In the genomic region with DNA sequence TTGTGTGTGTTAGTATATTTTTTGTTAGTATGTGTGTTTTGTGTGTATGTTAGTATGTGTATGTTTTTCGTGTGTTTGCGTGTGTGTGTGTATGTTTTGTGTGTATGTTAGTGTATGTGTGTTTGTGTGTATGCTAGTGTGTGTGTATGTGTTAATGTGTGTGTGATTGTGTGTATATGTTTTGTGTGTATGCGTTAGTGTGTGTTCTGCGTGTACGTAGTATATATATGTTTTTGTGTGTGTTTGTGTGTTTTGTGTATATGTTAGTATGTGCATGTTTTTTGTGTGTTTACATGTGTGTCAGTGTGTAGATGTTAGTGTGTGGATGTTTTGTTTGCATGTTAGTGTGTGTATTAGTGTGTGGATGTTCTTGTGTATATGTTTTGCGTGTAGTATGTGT, we compare ENCODE assay signal across 38 cellular contexts. TPM values are rescaled to one million over a fixed set of nuclear protein-coding genes. Genes with fewer than 3 reads are reported as not detected.
"Had no signal": no experiment of that assay in that cellular context is flagged by ENCODE, and none has a peak within 500 bp of the region (broad histone marks: within the 10 kb centered on the region; RNA-seq: fewer than 3 reads in every experiment).

No MANE protein-coding gene starts in this region.

- FAIRE-seq: endometrium, endothelial cell of umbilical vein had no signal

- DNase-seq: activated B cell treated with CpG ODN at 0.5 μM for 24 hours; activated CD4-positive, alpha-beta memory T cell treated with anti-CD3 and anti-CD28 coated beads, Interleukin-2, amount 10 ng/mL, durations not matched to agents 7 days and 5 days; activated CD4-positive, alpha-beta T cell treated with anti-CD3 and anti-CD28 coated beads for 4 hours; activated CD4-positive, alpha-beta T cell treated with anti-CD3 and anti-CD28 coated beads, Interleukin-2, amount 10 ng/mL, durations not matched to agents 7 days and 5 days; activated CD4-positive, alpha-beta T cell treated with anti-CD3 and anti-CD28 coated beads, Interleukin-2, amount 50 U/mL, for 4 hours; activated CD4-positive, CD25-positive, alpha-beta regulatory T cell treated with anti-CD3 and anti-CD28 coated beads, Interleukin-2, amount 50 U/mL, for 72 hours; activated CD8-positive, alpha-beta memory T cell treated with anti-CD3 and anti-CD28 coated beads, Interleukin-2, amount 50 U/mL, for 48 hours; activated gamma-delta T cell; activated naive CD4-positive, alpha-beta T cell; activated naive CD4-positive, alpha-beta T cell treated with anti-CD3 and anti-CD28 coated beads, Interleukin-2, amount 10 ng/mL, durations not matched to agents 7 days and 5 days; activated naive CD8-positive, alpha-beta T cell treated with anti-CD3 and anti-CD28 coated beads, Interleukin-2, amount 10 ng/mL, durations not matched to agents 7 days and 5 days; activated T-cell treated with anti-CD3 and anti-CD28 coated beads for 4 hours; activated T-cell treated with anti-CD3 and anti-CD28 coated beads, Interleukin-2, amount 50 U/mL, for 24 hours; activated T-cell treated with anti-CD3 and anti-CD28 coated beads, Interleukin-2, amount 50 U/mL, for 72 hours; central memory CD4-positive, alpha-beta T cell; cerebellar nuclear complex; colonic mucosa; effector CD8-positive, alpha-beta T cell; esophagus squamous epithelium; foreskin melanocyte; glutamatergic neuron; heart left ventricle; T-helper 1 cell; T-helper 17 cell; T1000; WERI-Rb-1 had no signal

- H3K4me1 Mint-ChIP-seq: activated B cell treated with CpG ODN at 0.5 μM for 24 hours; activated CD4-positive, alpha-beta memory T cell treated with anti-CD3 and anti-CD28 coated beads, Interleukin-2, amount 10 ng/mL, durations not matched to agents 7 days and 5 days; activated CD4-positive, alpha-beta T cell treated with anti-CD3 and anti-CD28 coated beads, Interleukin-2, amount 10 ng/mL, durations not matched to agents 7 days and 5 days; activated naive CD4-positive, alpha-beta T cell treated with anti-CD3 and anti-CD28 coated beads, Interleukin-2, amount 10 ng/mL, durations not matched to agents 7 days and 5 days; activated naive CD8-positive, alpha-beta T cell treated with anti-CD3 and anti-CD28 coated beads, Interleukin-2, amount 10 ng/mL, durations not matched to agents 7 days and 5 days; T-helper 17 cell had no signal

- H3K27me3 ChIP-seq: ascending aorta, breast epithelium, cardiac muscle cell, colonic mucosa, esophagus squamous epithelium, heart left ventricle had no signal

- H3K27ac ChIP-seq: ascending aorta, breast epithelium, colonic mucosa, epithelial cell of prostate, esophagus squamous epithelium, WERI-Rb-1 had no signal

- H3K4me1 ChIP-seq: ascending aorta, breast epithelium, colonic mucosa had no signal

- H3K36me3 ChIP-seq: ascending aorta, breast epithelium, cardiac muscle cell, colonic mucosa, esophagus squamous epithelium, heart left ventricle, WERI-Rb-1 had no signal

- H3K9me3 ChIP-seq: ascending aorta, breast epithelium, colonic mucosa, esophagus squamous epithelium had no signal

- H3K27ac Mint-ChIP-seq: activated B cell treated with CpG ODN at 0.5 μM for 24 hours; activated CD4-positive, alpha-beta memory T cell treated with anti-CD3 and anti-CD28 coated beads, Interleukin-2, amount 10 ng/mL, durations not matched to agents 7 days and 5 days; activated CD4-positive, alpha-beta T cell treated with anti-CD3 and anti-CD28 coated beads, Interleukin-2, amount 10 ng/mL, durations not matched to agents 7 days and 5 days; activated naive CD4-positive, alpha-beta T cell treated with anti-CD3 and anti-CD28 coated beads, Interleukin-2, amount 10 ng/mL, durations not matched to agents 7 days and 5 days; activated naive CD4-positive, alpha-beta T cell treated with anti-CD3 and anti-CD28 coated beads, Interleukin-2, amount 50 U/mL, for 72 hours; activated naive CD8-positive, alpha-beta T cell treated with anti-CD3 and anti-CD28 coated beads, Interleukin-2, amount 10 ng/mL, durations not matched to agents 7 days and 5 days; activated T-cell treated with anti-CD3 and anti-CD28 coated beads, Interleukin-2, amount 50 U/mL, for 24 hours; activated T-cell treated with anti-CD3 and anti-CD28 coated beads, Interleukin-2, amount 50 U/mL, for 72 hours; brain; T-helper 17 cell; T-helper 2 cell treated with Interferon-gamma antibody and Interleukin-4, amounts not matched to agents 5 μg/mL and 100 μg/mL, for 36 hours had no signal

- H3K27me3 Mint-ChIP-seq: activated CD4-positive, alpha-beta memory T cell treated with anti-CD3 and anti-CD28 coated beads, Interleukin-2, amount 10 ng/mL, durations not matched to agents 7 days and 5 days; activated CD4-positive, alpha-beta T cell treated with anti-CD3 and anti-CD28 coated beads, Interleukin-2, amount 10 ng/mL, durations not matched to agents 7 days and 5 days; activated naive CD4-positive, alpha-beta T cell treated with anti-CD3 and anti-CD28 coated beads, Interleukin-2, amount 10 ng/mL, durations not matched to agents 7 days and 5 days; activated naive CD8-positive, alpha-beta T cell treated with anti-CD3 and anti-CD28 coated beads, Interleukin-2, amount 10 ng/mL, durations not matched to agents 7 days and 5 days; activated T-cell treated with anti-CD3 and anti-CD28 coated beads, Interleukin-2, amount 50 U/mL, for 24 hours; brain; T-helper 17 cell had no signal

- H3K36me3 Mint-ChIP-seq: activated naive CD4-positive, alpha-beta T cell treated with anti-CD3 and anti-CD28 coated beads, Interleukin-2, amount 10 ng/mL, durations not matched to agents 7 days and 5 days; activated naive CD8-positive, alpha-beta T cell treated with anti-CD3 and anti-CD28 coated beads, Interleukin-2, amount 10 ng/mL, durations not matched to agents 7 days and 5 days; brain had no signal

- H3K4me3 ChIP-seq: ascending aorta, breast epithelium, cardiac muscle cell, colonic mucosa, esophagus squamous epithelium had no signal

- H3K4me3 Mint-ChIP-seq: activated B cell treated with CpG ODN at 0.5 μM for 24 hours; activated CD4-positive, alpha-beta memory T cell treated with anti-CD3 and anti-CD28 coated beads, Interleukin-2, amount 10 ng/mL, durations not matched to agents 7 days and 5 days; activated CD4-positive, alpha-beta T cell treated with anti-CD3 and anti-CD28 coated beads, Interleukin-2, amount 10 ng/mL, durations not matched to agents 7 days and 5 days; activated naive CD4-positive, alpha-beta T cell treated with anti-CD3 and anti-CD28 coated beads, Interleukin-2, amount 10 ng/mL, durations not matched to agents 7 days and 5 days; activated naive CD8-positive, alpha-beta T cell treated with anti-CD3 and anti-CD28 coated beads, Interleukin-2, amount 10 ng/mL, durations not matched to agents 7 days and 5 days; activated T-cell treated with anti-CD3 and anti-CD28 coated beads, Interleukin-2, amount 50 U/mL, for 24 hours; activated T-cell treated with anti-CD3 and anti-CD28 coated beads, Interleukin-2, amount 50 U/mL, for 72 hours; brain; T-helper 17 cell; T-helper 2 cell treated with Interferon-gamma antibody and Interleukin-4, amounts not matched to agents 5 μg/mL and 100 μg/mL, for 36 hours had no signal

RNA-seq across cellular contexts. Expression of gene RBFOX1, which starts 29.6 kb away (rescaled TPM):
- total RNA-seq: activated B cell treated with CpG ODN at 0.5 μM for 24 hours; activated CD4-positive, alpha-beta memory T cell treated with anti-CD3 and anti-CD28 coated beads, Interleukin-2, amount 10 ng/mL, durations not matched to agents 7 days and 5 days; activated CD4-positive, alpha-beta T cell treated with anti-CD3 and anti-CD28 coated beads, Interleukin-2, amount 10 ng/mL, durations not matched to agents 7 days and 5 days; activated naive CD4-positive, alpha-beta T cell treated with anti-CD3 and anti-CD28 coated beads, Interleukin-2, amount 50 U/mL, for 72 hours; activated naive CD8-positive, alpha-beta T cell treated with anti-CD3 and anti-CD28 coated beads, Interleukin-2, amount 10 ng/mL, durations not matched to agents 7 days and 5 days; activated T-cell treated with anti-CD3 and anti-CD28 coated beads, Interleukin-2, amount 50 U/mL, for 72 hours; ascending aorta; dermis microvascular lymphatic vessel endothelial cell; endothelial cell of umbilical vein; esophagus squamous epithelium; fibroblast of lung; fibroblast of villous mesenchyme; T-helper 17 cell had no signal
- polyA plus RNA-seq: endothelial cell of umbilical vein, fibroblast of lung had no signal
